In genomic region chr1:148175414-148175813, GRCh38 we compare ENCODE assay signal across 4 cellular contexts. TPM values are rescaled to one million over a fixed set of nuclear protein-coding genes. Genes with fewer than 3 reads are reported as not detected.
DNase-seq lines count a peak whose midpoint lies in the region.
"Not testable (repeated sequence)": the region's sequence is repeated elsewhere in the genome, so short reads cannot be mapped to it uniquely, and the experiment has no call there.

No MANE protein-coding gene starts in this region.

- not testable (repeated sequence) for H3K27me3 Mint-ChIP-seq in activated CD4-positive, alpha-beta T cell treated with anti-CD3 and anti-CD28 coated beads, Interleukin-2, amount 10 ng/mL, durations not matched to agents 24 days and 14 days

- not testable (repeated sequence) for H3K9me3 Mint-ChIP-seq in activated CD4-positive, alpha-beta T cell treated with anti-CD3 and anti-CD28 coated beads, Interleukin-2, amount 10 ng/mL, durations not matched to agents 24 days and 14 days

- peak; percentile 19 for DNase-seq in activated CD4-positive, alpha-beta T cell treated with anti-CD3 and anti-CD28 coated beads, Interleukin-2, amount 10 ng/mL, durations not matched to agents 24 days and 14 days
- peak in 29 of 42 donors; percentile 20 to 87 (median 46) for DNase-seq in head of caudate nucleus
- peak; percentile 0 for DNase-seq in kidney tubule cell (ENCODE audit: low spot score)
- peak; percentile 5 for DNase-seq in superior temporal gyrus (ENCODE audit: extremely low spot score)

- H3K36me3 Mint-ChIP-seq in activated CD4-positive, alpha-beta T cell treated with anti-CD3 and anti-CD28 coated beads, Interleukin-2, amount 10 ng/mL, durations not matched to agents 24 days and 14 days (ENCODE audit: low read depth): not testable (repeated sequence)

- H3K27ac Mint-ChIP-seq in activated CD4-positive, alpha-beta T cell treated with anti-CD3 and anti-CD28 coated beads, Interleukin-2, amount 10 ng/mL, durations not matched to agents 24 days and 14 days: not testable (repeated sequence)

- intact Hi-C loops in activated CD4-positive, alpha-beta T cell treated with anti-CD3 and anti-CD28 coated beads, Interleukin-2, amount 10 ng/mL, durations not matched to agents 24 days and 14 days (cut with micrococcal nuclease); head of caudate nucleus (cut with DNase I): not testable (repeated sequence)

- H3K4me3 Mint-ChIP-seq in activated CD4-positive, alpha-beta T cell treated with anti-CD3 and anti-CD28 coated beads, Interleukin-2, amount 10 ng/mL, durations not matched to agents 24 days and 14 days: not testable (repeated sequence)

- H3K4me1 Mint-ChIP-seq in activated CD4-positive, alpha-beta T cell treated with anti-CD3 and anti-CD28 coated beads, Interleukin-2, amount 10 ng/mL, durations not matched to agents 24 days and 14 days: not testable (repeated sequence)

RNA-seq across cellular contexts. Expression of gene NBPF11, which starts 23.3 kb away (rescaled TPM):
- total RNA-seq in activated CD4-positive, alpha-beta T cell treated with anti-CD3 and anti-CD28 coated beads, Interleukin-2, amount 10 ng/mL, durations not matched to agents 24 days and 14 days: 10.1 and 10.5 TPM in 2 replicates

Comparison
In these comparisons a context has a peak if more than half of its experiments do, and no peak if none do; other contexts are left out.
1. Peak in every context shown above with its lines: DNase-seq.